Comparison of ENCODE assay signal across 1 cellular context in the genomic region with DNA sequence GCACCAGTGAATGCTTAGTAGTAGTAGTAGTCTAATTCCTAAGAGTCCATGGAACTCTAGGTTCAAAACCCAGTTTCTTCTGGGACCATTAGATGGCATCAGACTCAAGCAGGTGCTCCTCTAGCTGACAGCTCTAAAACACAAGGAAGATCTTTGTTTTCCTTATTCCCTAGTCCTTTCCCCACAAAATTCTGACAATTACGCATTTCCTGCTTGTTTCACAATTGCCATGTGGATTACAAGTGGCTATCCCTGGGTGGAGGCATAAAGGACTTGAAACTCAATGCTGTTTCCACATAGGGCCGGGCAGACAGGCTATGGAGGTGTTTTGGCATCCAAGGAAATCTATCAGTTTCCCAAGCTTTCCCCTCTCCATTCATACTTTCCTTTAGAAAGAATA.
TF ChIP-seq lines count a peak whose summit lies in the region.

No MANE protein-coding gene starts in this region.

TF ChIP-seq in endothelial cell of umbilical vein, 7 proteins besides CTCF, POLR2A, EP300 and RAD21:
- TF ChIP-seq FOS (IDR thresholded peaks at IDR 0.05; ENCODE audit: borderline replicate concordance, insufficient read depth, low read length) (no peak), JUN (IDR thresholded peaks at IDR 0.05; ENCODE audit: borderline replicate concordance, insufficient read depth, insufficient read length, low read depth) (no peak), EZH2 (IDR thresholded peaks at IDR 0.05; ENCODE audit: borderline replicate concordance, low read depth, low read length, severe bottlenecking) (no peak), GATA2 (IDR thresholded peaks at IDR 0.05; ENCODE audit: insufficient read depth, insufficient read length, low read depth, low read length) (no peak), MAX (IDR thresholded peaks at IDR 0.05; ENCODE audit: insufficient read depth, insufficient read length) (no peak), POLR2AphosphoS5 (IDR thresholded peaks at IDR 0.05; ENCODE audit: insufficient read depth, low read depth, low read length) (no peak), MYC (IDR thresholded peaks at IDR 0.05; ENCODE audit: low read depth, low read length) (no peak)
